In the genomic region with DNA sequence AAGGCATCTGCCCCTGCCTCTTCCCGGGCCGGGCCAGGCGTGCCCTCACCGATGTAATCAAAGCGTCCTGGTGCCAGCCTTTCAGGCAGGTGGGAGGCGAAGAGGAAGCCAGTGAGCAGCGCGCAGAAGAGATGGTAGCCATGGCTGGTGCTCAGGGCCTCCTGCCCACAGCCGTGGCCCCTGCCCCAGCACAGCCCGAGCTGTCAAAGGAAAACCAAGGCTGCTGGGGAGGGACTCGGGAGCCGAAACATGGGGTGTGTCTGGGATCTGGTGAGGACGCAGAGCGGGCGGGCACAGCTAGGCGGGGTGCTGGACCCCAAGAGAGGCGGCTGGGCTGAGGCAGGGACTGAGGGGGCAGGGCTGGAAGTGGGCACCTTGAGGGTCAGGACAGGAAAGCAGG, we compare ENCODE assay signal across 11 cellular contexts. TPM values are rescaled to one million over a fixed set of nuclear protein-coding genes. Genes with fewer than 3 reads are reported as not detected.
A peak's percentile ranks its signal among the peaks of the same experiment; 100 is the strongest.
DNase-seq lines count a peak whose midpoint lies in the region; ATAC-seq and TF ChIP-seq lines count a peak whose summit lies in the region.
"Had no signal": no experiment of that assay in that cellular context is flagged by ENCODE, and none has a peak within 500 bp of the region (broad histone marks: within the 10 kb centered on the region; RNA-seq: fewer than 3 reads in every experiment).

No MANE protein-coding gene starts in this region.

- no peak for ATAC-seq in activated T-cell treated with anti-CD3 and anti-CD28 coated beads, Interleukin-2, amount 50 U/mL, for 4 hours
- ATAC-seq in WTC11 = no peak
- no peak for ATAC-seq in upper lobe of right lung

- intact Hi-C loops in upper lobe of right lung (cut with DNase I) = no loop called here

- H3K27ac ChIP-seq in endodermal cell (ENCODE audit: low read depth, low read length) (no peak overlapping the region), substantia nigra (ENCODE audit: low read depth, low read length, poor library complexity, severe bottlenecking) (peak overlapping the region; percentile 99), hepatocyte (no peak overlapping the region), upper lobe of right lung (no peak overlapping the region)

- H3K4me3 ChIP-seq in endodermal cell (ENCODE audit: low read length) (no peak overlapping the region), hepatocyte (no peak overlapping the region), upper lobe of right lung (no peak overlapping the region)

- POLR2A ChIA-PET in WTC11 (lab: Charles Lee) = interaction anchor here (0.6 kb wide), 1 partner anchor 104 kb away, joined by 4 read pairs; no protein-coding TSS in a partner anchor

- H2AFZ ChIP-seq in hepatocyte = no peak overlapping the region

- H3K4me3 Mint-ChIP-seq in activated T-cell treated with anti-CD3 and anti-CD28 coated beads, Interleukin-2, amount 50 U/mL, for 4 hours = peak overlapping the region; percentile 26
- peak overlapping the region; percentile 74 for H3K4me3 Mint-ChIP-seq in WTC11
- H3K4me3 Mint-ChIP-seq in endodermal cell = peak overlapping the region; percentile 51

- no peaks in the 10 kb centered on the region for H3K27me3 ChIP-seq in endodermal cell (ENCODE audit: control insufficient read depth, insufficient read depth, low read length, poor library complexity, severe bottlenecking)
- no peaks in the 10 kb centered on the region for H3K27me3 ChIP-seq in hepatocyte
- peaks cover 10% of the 10 kb centered on the region for H3K27me3 ChIP-seq in upper lobe of right lung

- H3K9me2 ChIP-seq in hepatocyte (replicated peaks; ENCODE audit: insufficient read depth) = no peaks in the 10 kb centered on the region

- H4K20me1 ChIP-seq in hepatocyte (ENCODE audit: insufficient read depth, poor library complexity, severe bottlenecking) = no peaks in the 10 kb centered on the region

- TF ChIP-seq CTCF in WTC11 (IDR thresholded peaks at IDR 0.05) (no peak), endodermal cell (conservative IDR thresholded peaks at IDR 0.05) (no peak), hepatocyte (IDR thresholded peaks at IDR 0.05; ENCODE audit: poor library complexity) (no peak), upper lobe of right lung (IDR thresholded peaks at IDR 0.05) (no peak)

- H3K4me1 ChIP-seq in endodermal cell (ENCODE audit: control insufficient read depth, insufficient read depth, low read length) (no peaks in the 10 kb centered on the region), hepatocyte (ENCODE audit: insufficient read depth) (no peaks in the 10 kb centered on the region), upper lobe of right lung (peaks cover 21% of the 10 kb centered on the region)

- H3K36me3 Mint-ChIP-seq in activated T-cell treated with anti-CD3 and anti-CD28 coated beads, Interleukin-2, amount 50 U/mL, for 4 hours (ENCODE audit: insufficient read depth) = peaks cover 3% of the 10 kb centered on the region
- H3K36me3 Mint-ChIP-seq in WTC11 (peaks cover 9% of the 10 kb centered on the region; the same call in 1 of the 2 replicates), endodermal cell (ENCODE audit: low read depth) (peaks cover 21% of the 10 kb centered on the region)

- peaks cover 15% of the 10 kb centered on the region for H3K4me1 Mint-ChIP-seq in activated T-cell treated with anti-CD3 and anti-CD28 coated beads, Interleukin-2, amount 50 U/mL, for 4 hours (ENCODE audit: low read depth)
- H3K4me1 Mint-ChIP-seq in WTC11 (peaks cover 22% of the 10 kb centered on the region), endodermal cell (peaks cover 6% of the 10 kb centered on the region)

- H3K9ac ChIP-seq in endodermal cell (ENCODE audit: extremely low read depth, low read length, poor library complexity, severe bottlenecking) = no peak overlapping the region

- H3K36me3 ChIP-seq in endodermal cell (ENCODE audit: control insufficient read depth, insufficient read depth, low read length) = peaks cover 8% of the 10 kb centered on the region
- H3K36me3 ChIP-seq in hepatocyte (replicated peaks; ENCODE audit: insufficient read depth, low read depth) = no peaks in the 10 kb centered on the region
- peaks cover 19% of the 10 kb centered on the region for H3K36me3 ChIP-seq in upper lobe of right lung

- CTCF ChIA-PET in WTC11 (lab: Charles Lee) = interaction anchor here (0.7 to 5.1 kb wide), 6 partner anchors 15 to 115 kb away, joined by 3 to 84 read pairs (median 4); no protein-coding TSS in a partner anchor

- H3K9me3 ChIP-seq in endodermal cell (ENCODE audit: control insufficient read depth, low read length) (no peaks in the 10 kb centered on the region), hepatocyte (ENCODE audit: low read depth) (no peaks in the 10 kb centered on the region), upper lobe of right lung (no peaks in the 10 kb centered on the region)

- H3K9me3 Mint-ChIP-seq in activated T-cell treated with anti-CD3 and anti-CD28 coated beads, Interleukin-2, amount 50 U/mL, for 4 hours = no peaks in the 10 kb centered on the region
- no peaks in the 10 kb centered on the region for H3K9me3 Mint-ChIP-seq in WTC11
- no peaks in the 10 kb centered on the region for H3K9me3 Mint-ChIP-seq in endodermal cell

- H3K79me2 ChIP-seq in hepatocyte = no peaks in the 10 kb centered on the region

- no peak overlapping the region for H3K4me2 ChIP-seq in hepatocyte

- no peak for DNase-seq in activated T-cell treated with anti-CD3 and anti-CD28 coated beads, Interleukin-2, amount 50 U/mL, for 4 hours
- no peak for DNase-seq in activated T-cell treated with anti-CD3 and anti-CD28 coated beads, Interleukin-2, amount 50 U/mL, for 48 hours
- no peak for DNase-seq in WTC11 (ENCODE audit: low spot score)
- DNase-seq in endodermal cell = no peak
- no peak for DNase-seq in substantia nigra (lab: John Stamatoyannopoulos, UW)
- DNase-seq in SK-N-DZ (ENCODE audit: low spot score) = no peak
- DNase-seq in hepatocyte (ENCODE audit: low spot score) = no peak
- DNase-seq in upper lobe of right lung = no peak
- DNase-seq: activated effector memory CD4-positive, alpha-beta T cell treated with anti-CD3 and anti-CD28 coated beads, Interleukin-2, amount 50 U/mL, for 16 hours; DMS 273 treated with DMSO at 0.1 percent for 48 hours; NCI-H2171 had no signal

- H3K27ac Mint-ChIP-seq in WTC11 (peak overlapping the region; percentile 19; the same call in 1 of the 2 replicates), endodermal cell (peak overlapping the region; percentile 44)

- WGBS in endodermal cell (ENCODE audit: insufficient coverage in 1 of 2, insufficient read length in 1 of 2), 2 experiments = 93 to 94% methylated on average over 15 to 17 of the region's 17 CpGs
- WGBS in hepatocyte (ENCODE audit: low lambda C conversion rate, missing lambda C conversion rate) = 95% methylated on average over 17 of the region's 17 CpGs

- H3K27me3 Mint-ChIP-seq in activated T-cell treated with anti-CD3 and anti-CD28 coated beads, Interleukin-2, amount 50 U/mL, for 4 hours (ENCODE audit: low read depth) = no peaks in the 10 kb centered on the region
- peaks cover 4% of the 10 kb centered on the region for H3K27me3 Mint-ChIP-seq in WTC11 (ENCODE audit: low read depth)
- peaks cover 4% of the 10 kb centered on the region for H3K27me3 Mint-ChIP-seq in endodermal cell (ENCODE audit: insufficient read depth)

RNA-seq across cellular contexts. Expression of gene BGLAP, which starts 2.7 kb away (rescaled TPM):
- 1 to 10 TPM; 2.0 to 2.5 (median 2.4) TPM for total RNA-seq in activated T-cell treated with anti-CD3 and anti-CD28 coated beads, Interleukin-2, amount 50 U/mL, for 4 hours
- 2.3 to 3.8 TPM (median 2.6 TPM) in 3 replicates for total RNA-seq in WTC11 (2021)
- 1 to 10 TPM; 4.6 to 5.4 TPM for total RNA-seq in endodermal cell
- 2.2 TPM for polyA plus RNA-seq in endodermal cell (2013, experiment 1 of 2)
- 2.8 TPM for polyA plus RNA-seq in endodermal cell (2013, experiment 2 of 2)
- 0.45 and 0.74 TPM in 2 replicates for polyA plus RNA-seq in SK-N-DZ (2014; cell fraction: cytosol; rRNA removed)
- 5.9 and 10.0 TPM in 2 replicates for polyA plus RNA-seq in SK-N-DZ (2014; cell fraction: nucleus; rRNA removed)
- total RNA-seq in hepatocyte = 0.17 and 0.60 TPM in 2 replicates
- 0.64 and 3.3 TPM in 2 replicates for polyA plus RNA-seq in hepatocyte
- total RNA-seq in upper lobe of right lung = 2.4 TPM

RNA-seq across cellular contexts. Expression of gene PAQR6, which starts 3.1 kb away (rescaled TPM):
- total RNA-seq in activated T-cell treated with anti-CD3 and anti-CD28 coated beads, Interleukin-2, amount 50 U/mL, for 4 hours = 1 to 10 TPM; 2.0 to 3.6 (median 3.4) TPM
- total RNA-seq in WTC11 (2021) = 5.9 to 7.9 TPM (median 6.5 TPM) in 3 replicates
- total RNA-seq in endodermal cell = 10 to 100 TPM; 12.2 to 16.4 TPM
- polyA plus RNA-seq in endodermal cell (2013, experiment 1 of 2) = 7.0 TPM
- 6.0 TPM for polyA plus RNA-seq in endodermal cell (2013, experiment 2 of 2)
- 4.4 and 6.1 TPM in 2 replicates for polyA plus RNA-seq in SK-N-DZ (2014; cell fraction: cytosol; rRNA removed)
- 86.1 and 87.6 TPM in 2 replicates for polyA plus RNA-seq in SK-N-DZ (2014; cell fraction: nucleus; rRNA removed)
- 3.3 and 4.5 TPM in 2 replicates for total RNA-seq in hepatocyte
- 12.0 and 14.8 TPM in 2 replicates for polyA plus RNA-seq in hepatocyte
- 1.9 TPM for total RNA-seq in upper lobe of right lung

RNA-seq across cellular contexts. Expression of gene PMF1, which starts 31.9 kb away (rescaled TPM):
- 100 to 1,000 TPM; 184 to 201 (median 192) TPM for total RNA-seq in activated T-cell treated with anti-CD3 and anti-CD28 coated beads, Interleukin-2, amount 50 U/mL, for 4 hours
- total RNA-seq in WTC11 (2021) (112 to 129 TPM (median 115 TPM) in 3 replicates), endodermal cell (100 to 1,000 TPM; 119 TPM), hepatocyte (60.7 and 81.4 TPM in 2 replicates), upper lobe of right lung (47.4 TPM)
- polyA plus RNA-seq in endodermal cell (2013, experiment 1 of 2) = 95.4 TPM
- polyA plus RNA-seq in endodermal cell (2013, experiment 2 of 2) = 93.2 TPM
- 180 and 248 TPM in 2 replicates for polyA plus RNA-seq in SK-N-DZ (2014; cell fraction: cytosol; rRNA removed)
- polyA plus RNA-seq in SK-N-DZ (2014; cell fraction: nucleus; rRNA removed) = 96.3 and 121 TPM in 2 replicates
- 77.1 and 96.9 TPM in 2 replicates for polyA plus RNA-seq in hepatocyte

RNA-seq across cellular contexts. Expression of gene SMG5, which starts 37.9 kb away (rescaled TPM):
- total RNA-seq in activated T-cell treated with anti-CD3 and anti-CD28 coated beads, Interleukin-2, amount 50 U/mL, for 4 hours = 100 to 1,000 TPM; 118 to 125 (median 123) TPM
- total RNA-seq in WTC11 (2021) = 87.7 to 109 TPM (median 91.1 TPM) in 3 replicates
- 100 to 1,000 TPM; 103 to 111 TPM for total RNA-seq in endodermal cell
- 73.6 TPM for polyA plus RNA-seq in endodermal cell (2013, experiment 1 of 2)
- 66.1 TPM for polyA plus RNA-seq in endodermal cell (2013, experiment 2 of 2)
- polyA plus RNA-seq in SK-N-DZ (2014; cell fraction: cytosol; rRNA removed) = 113 and 122 TPM in 2 replicates
- polyA plus RNA-seq in SK-N-DZ (2014; cell fraction: nucleus; rRNA removed) = 400 and 461 TPM in 2 replicates
- 64.3 and 65.9 TPM in 2 replicates for total RNA-seq in hepatocyte
- polyA plus RNA-seq in hepatocyte = 54.9 and 63.8 TPM in 2 replicates
- 64.8 TPM for total RNA-seq in upper lobe of right lung

RNA-seq across cellular contexts. Expression of gene TMEM79, which starts 39.4 kb away (rescaled TPM):
- total RNA-seq in activated T-cell treated with anti-CD3 and anti-CD28 coated beads, Interleukin-2, amount 50 U/mL, for 4 hours = 1 to 10 TPM; 6.3 to 6.9 (median 6.4) TPM
- total RNA-seq in WTC11 (2021) (2.2 to 2.7 TPM (median 2.4 TPM) in 3 replicates), endodermal cell (1 to 10 TPM; 1.5 to 1.9 TPM), hepatocyte (3.3 and 3.4 TPM in 2 replicates), upper lobe of right lung (3.3 TPM)
- polyA plus RNA-seq in endodermal cell (2013, experiment 1 of 2) = 3.3 TPM
- polyA plus RNA-seq in endodermal cell (2013, experiment 2 of 2) = 3.0 TPM
- 7.9 and 8.5 TPM in 2 replicates for polyA plus RNA-seq in SK-N-DZ (2014; cell fraction: cytosol; rRNA removed)
- polyA plus RNA-seq in SK-N-DZ (2014; cell fraction: nucleus; rRNA removed) = 7.2 and 9.5 TPM in 2 replicates
- polyA plus RNA-seq in hepatocyte = 8.5 and 15.7 TPM in 2 replicates
